In genomic region chr22:47301820-47302475, GRCh38 we compare ENCODE assay signal across 16 cellular contexts.
DNase-seq lines count a peak whose midpoint lies in the region; ATAC-seq and TF ChIP-seq lines count a peak whose summit lies in the region.
"Had no signal": no experiment of that assay in that cellular context is flagged by ENCODE, and none has a peak within 500 bp of the region (broad histone marks: within the 10 kb centered on the region; RNA-seq: fewer than 3 reads in every experiment).

No MANE protein-coding gene starts in this region.

- no peaks in the 10 kb centered on the region for H3K4me1 Mint-ChIP-seq in activated CD8-positive, alpha-beta memory T cell treated with anti-CD3 and anti-CD28 coated beads, Interleukin-2, amount 10 ng/mL, durations not matched to agents 7 days and 5 days
- no peaks in the 10 kb centered on the region for H3K4me1 Mint-ChIP-seq in osteocyte (ENCODE audit: unreplicated experiment)
- H3K4me1 Mint-ChIP-seq: H9 had no signal

- H3K36me3 Mint-ChIP-seq in activated CD8-positive, alpha-beta memory T cell treated with anti-CD3 and anti-CD28 coated beads, Interleukin-2, amount 10 ng/mL, durations not matched to agents 7 days and 5 days, result no peaks in the 10 kb centered on the region
- no peaks in the 10 kb centered on the region for H3K36me3 Mint-ChIP-seq in osteocyte (ENCODE audit: unreplicated experiment)

- no peak for ATAC-seq in activated CD8-positive, alpha-beta memory T cell treated with anti-CD3 and anti-CD28 coated beads, Interleukin-2, amount 10 ng/mL, durations not matched to agents 7 days and 5 days
- ATAC-seq: GM12878 had no signal

- no peak for TF ChIP-seq CTCF in osteocyte (IDR thresholded peaks at IDR 0.05)

- no peaks in the 10 kb centered on the region for H3K27me3 Mint-ChIP-seq in activated CD8-positive, alpha-beta memory T cell treated with anti-CD3 and anti-CD28 coated beads, Interleukin-2, amount 10 ng/mL, durations not matched to agents 7 days and 5 days
- H3K27me3 Mint-ChIP-seq in osteocyte (ENCODE audit: unreplicated experiment), result no peaks in the 10 kb centered on the region

- CTCF ChIA-PET in activated CD8-positive, alpha-beta memory T cell treated with anti-CD3 and anti-CD28 coated beads, Interleukin-2, amount 10 ng/mL, durations not matched to agents 7 days and 5 days (lab: Charles Lee), result no interaction called here

- no peak overlapping the region for H3K27ac Mint-ChIP-seq in activated CD8-positive, alpha-beta memory T cell treated with anti-CD3 and anti-CD28 coated beads, Interleukin-2, amount 10 ng/mL, durations not matched to agents 7 days and 5 days
- H3K27ac Mint-ChIP-seq in osteocyte (ENCODE audit: unreplicated experiment), result no peak overlapping the region
- H3K27ac Mint-ChIP-seq: H9 had no signal

- H3K9me3 Mint-ChIP-seq in activated CD8-positive, alpha-beta memory T cell treated with anti-CD3 and anti-CD28 coated beads, Interleukin-2, amount 10 ng/mL, durations not matched to agents 7 days and 5 days (ENCODE audit: low read depth), result no peaks in the 10 kb centered on the region
- peaks cover 8% of the 10 kb centered on the region for H3K9me3 Mint-ChIP-seq in osteocyte (ENCODE audit: unreplicated experiment)

- H3K4me3 Mint-ChIP-seq in activated CD8-positive, alpha-beta memory T cell treated with anti-CD3 and anti-CD28 coated beads, Interleukin-2, amount 10 ng/mL, durations not matched to agents 7 days and 5 days, result no peak overlapping the region
- H3K4me3 Mint-ChIP-seq in osteocyte (ENCODE audit: unreplicated experiment), result no peak overlapping the region
- H3K4me3 Mint-ChIP-seq: H9 had no signal

- DNase-seq in activated CD8-positive, alpha-beta memory T cell treated with anti-CD3 and anti-CD28 coated beads, Interleukin-2, amount 10 ng/mL, durations not matched to agents 7 days and 5 days, result peak; percentile 31
- DNase-seq in activated CD8-positive, alpha-beta memory T cell treated with anti-CD3 and anti-CD28 coated beads for 24 hours, result no peak
- DNase-seq in DMS53 treated with DMSO at 0.1 percent for 48 hours (lab: John Stamatoyannopoulos, UW; ENCODE audit: unreplicated experiment) (peak; percentile 2), NCI-H510A treated with DMSO at 0.1 percent for 48 hours (lab: John Stamatoyannopoulos, UW) (peak; percentile 35), osteocyte (ENCODE audit: extremely low spot score, unreplicated experiment) (peak; percentile 56), NAMALWA (ENCODE audit: low spot score) (no peak), AG20443 (ENCODE audit: low spot score) (no peak), NCI-H2171 treated with DMSO at 0.1 percent for 48 hours (lab: John Stamatoyannopoulos, UW) (no peak)
- DNase-seq: ACHN, AML-193, H9, NCI-H1105, NCI-H526, SK-N-SH, T-helper 1 cell had no signal

Comparison
In these comparisons a context has a peak if more than half of its experiments do, and no peak if none do; other contexts are left out.
1. DNase-seq: peak in activated CD8-positive, alpha-beta memory T cell treated with anti-CD3 and anti-CD28 coated beads, Interleukin-2, amount 10 ng/mL, durations not matched to agents 7 days and 5 days (single experiment), DMS53 treated with DMSO at 0.1 percent for 48 hours (single experiment), NCI-H510A treated with DMSO at 0.1 percent for 48 hours (single experiment) and osteocyte (single experiment); none in activated CD8-positive, alpha-beta memory T cell treated with anti-CD3 and anti-CD28 coated beads for 24 hours (single experiment), NAMALWA (single experiment), AG20443 (single experiment) and NCI-H2171 treated with DMSO at 0.1 percent for 48 hours (single experiment).